Comparison of ENCODE assay signal across 15 cellular contexts in genomic region chr9:128213746-128214497, GRCh38.
"Had no signal": no experiment of that assay in that cellular context is flagged by ENCODE, and none has a peak within 500 bp of the region (broad histone marks: within the 10 kb centered on the region; RNA-seq: fewer than 3 reads in every experiment).

No MANE protein-coding gene starts in this region.

- H3K4me3 ChIP-seq: left lung, prostate gland, smooth muscle cell, suprapubic skin, upper lobe of left lung had no signal

- H3K27me3 ChIP-seq: suprapubic skin, upper lobe of left lung had no signal

- H3K9me3 ChIP-seq: left lung, prostate gland, suprapubic skin, upper lobe of left lung had no signal

- H3K36me3 ChIP-seq: left lung, prostate gland, suprapubic skin, upper lobe of left lung had no signal

- H3K9me3 Mint-ChIP-seq: activated naive CD8-positive, alpha-beta T cell treated with anti-CD3 and anti-CD28 coated beads, Interleukin-2, amount 10 ng/mL, durations not matched to agents 7 days and 5 days; activated T-helper 1 cell treated with anti-CD3 and anti-CD28 coated beads, Interleukin-12 subunit alpha, Interleukin-12 subunit beta, Interleukin-2, Interleukin-4 antibody, amounts not matched to agents 30 ng/mL and 10 ng/mL and 1 ng/mL, durations not matched to agents 14 hours and 24 hours and 36 hours; naive thymus-derived CD8-positive, alpha-beta T cell; stimulated activated naive CD8-positive, alpha-beta T cell treated with anti-CD3 and anti-CD28 coated beads, Interleukin-15, Interleukin-2, amounts not matched to agents 100 ng/mL and 50 ng/mL, for 24 hours had no signal

- H3K27ac Mint-ChIP-seq: activated naive CD8-positive, alpha-beta T cell treated with anti-CD3 and anti-CD28 coated beads, Interleukin-2, amount 10 ng/mL, durations not matched to agents 7 days and 5 days; activated T-helper 1 cell treated with anti-CD3 and anti-CD28 coated beads, Interleukin-12 subunit alpha, Interleukin-12 subunit beta, Interleukin-2, Interleukin-4 antibody, amounts not matched to agents 30 ng/mL and 10 ng/mL and 1 ng/mL, durations not matched to agents 14 hours and 24 hours and 36 hours; stimulated activated naive CD8-positive, alpha-beta T cell treated with anti-CD3 and anti-CD28 coated beads, Interleukin-15, Interleukin-2, amounts not matched to agents 100 ng/mL and 50 ng/mL, for 24 hours had no signal

- DNase-seq: activated naive CD8-positive, alpha-beta T cell treated with anti-CD3 and anti-CD28 coated beads, Interleukin-2, amount 10 ng/mL, durations not matched to agents 7 days and 5 days; aorta; left lung; naive thymus-derived CD8-positive, alpha-beta T cell; nucleus accumbens; T-helper 1 cell; T1000; upper lobe of left lung had no signal

- H3K4me1 ChIP-seq: prostate gland had no signal

- ATAC-seq: activated CD4-positive, CD25-positive, alpha-beta regulatory T cell treated with anti-CD3 and anti-CD28 coated beads, Interleukin-2, amount 50 U/mL, for 24 hours; left lung; naive thymus-derived CD8-positive, alpha-beta T cell; right cardiac atrium had no signal

- H3K36me3 Mint-ChIP-seq: activated naive CD8-positive, alpha-beta T cell treated with anti-CD3 and anti-CD28 coated beads, Interleukin-2, amount 10 ng/mL, durations not matched to agents 7 days and 5 days; naive thymus-derived CD8-positive, alpha-beta T cell had no signal

- H3K4me3 Mint-ChIP-seq: activated naive CD8-positive, alpha-beta T cell treated with anti-CD3 and anti-CD28 coated beads, Interleukin-2, amount 10 ng/mL, durations not matched to agents 7 days and 5 days; activated T-helper 1 cell treated with anti-CD3 and anti-CD28 coated beads, Interleukin-12 subunit alpha, Interleukin-12 subunit beta, Interleukin-2, Interleukin-4 antibody, amounts not matched to agents 30 ng/mL and 10 ng/mL and 1 ng/mL, durations not matched to agents 14 hours and 24 hours and 36 hours; naive thymus-derived CD8-positive, alpha-beta T cell; stimulated activated naive CD8-positive, alpha-beta T cell treated with anti-CD3 and anti-CD28 coated beads, Interleukin-15, Interleukin-2, amounts not matched to agents 100 ng/mL and 50 ng/mL, for 24 hours had no signal

- H3K27ac ChIP-seq: prostate gland, upper lobe of left lung had no signal
